Comparison of ENCODE assay signal across 10 cellular contexts in genomic region chr9:33329996-33330395, GRCh38. TPM values are rescaled to one million over a fixed set of nuclear protein-coding genes. Genes with fewer than 3 reads are reported as not detected.
DNase-seq lines count a peak whose midpoint lies in the region; ATAC-seq, FAIRE-seq and TF ChIP-seq lines count a peak whose summit lies in the region.
"Had no signal": no experiment of that assay in that cellular context is flagged by ENCODE, and none has a peak within 500 bp of the region (broad histone marks: within the 10 kb centered on the region; RNA-seq: fewer than 3 reads in every experiment).

No MANE protein-coding gene starts in this region.

- H3K36me3 ChIP-seq in bronchial epithelial cell (ENCODE audit: control insufficient read depth, insufficient read depth, low read length), result peaks cover 10% of the 10 kb centered on the region
- peaks cover 44% of the 10 kb centered on the region for H3K36me3 ChIP-seq in thoracic aorta

- FAIRE-seq in bronchial epithelial cell (lab: Jason Lieb, UNC), result no peak

- no peaks in the 10 kb centered on the region for H3K9me3 ChIP-seq in thoracic aorta

- ATAC-seq in thoracic aorta (ENCODE audit: insufficient number of reproducible peaks, low FRiP score, low read depth) (peak; percentile 40), GM19467 (IDR thresholded peaks at IDR 0.05; ENCODE audit: unreplicated experiment) (no peak)

- peak overlapping the region in 1 of 2 donors; percentile 32 for H3K27ac ChIP-seq in thoracic aorta

- peaks cover 0 to 13% of the 10 kb centered on the region in 2 donors for H3K4me1 ChIP-seq in thoracic aorta (ENCODE audit: control insufficient read depth in 1 of 2, low read depth in 2 of 2)

- no peak overlapping the region for H3K4me3 ChIP-seq in bronchial epithelial cell (ENCODE audit: low read depth, low read length)
- H3K4me3 ChIP-seq in thoracic aorta, result no peak overlapping the region

- H3K27me3 ChIP-seq in bronchial epithelial cell (ENCODE audit: control insufficient read depth, insufficient read depth, low read length) (no peaks in the 10 kb centered on the region), thoracic aorta (replicated peaks; ENCODE audit: insufficient read depth) (no peaks in the 10 kb centered on the region)

- DNase-seq in LoVo (ENCODE audit: low spot score) (peak; percentile 37), bronchial epithelial cell (ENCODE audit: low read depth) (peak; percentile 84), kidney tubule cell (ENCODE audit: low spot score) (peak; percentile 69), thoracic aorta (ENCODE audit: low spot score) (no peak), COR-L47 (lab: John Stamatoyannopoulos, UW) (no peak), NCI-H82 (lab: John Stamatoyannopoulos, UW) (no peak)
- DNase-seq in activated CD4-positive, alpha-beta T cell treated with anti-CD3 and anti-CD28 coated beads, Interleukin-2, amount 50 U/mL, for 4 hours, result no peak
- DNase-seq: DMS79 treated with DMSO at 0.1 percent for 48 hours, hippocampal formation had no signal

- TF ChIP-seq CTCF in bronchial epithelial cell (IDR thresholded peaks at IDR 0.05; ENCODE audit: insufficient read depth, low read length, severe bottlenecking) (no peak), thoracic aorta (IDR thresholded peaks at IDR 0.05) (no peak)

RNA-seq across cellular contexts. Expression of gene NFX1, which starts 39.7 kb away (rescaled TPM):
- total RNA-seq in bronchial epithelial cell, result 19.2 and 25.5 TPM in 2 replicates
- total RNA-seq in thoracic aorta, result 10 to 100 TPM; 22.5 to 39.7 TPM

Comparison
In these comparisons a context has a peak if more than half of its experiments do, and no peak if none do; other contexts are left out.
1. DNase-seq: peak in LoVo (single experiment), bronchial epithelial cell (single experiment) and kidney tubule cell (single experiment); none in thoracic aorta (single experiment), COR-L47 (single experiment), NCI-H82 (single experiment) and activated CD4-positive, alpha-beta T cell treated with anti-CD3 and anti-CD28 coated beads, Interleukin-2, amount 50 U/mL, for 4 hours (0 of 2).